8 cellular contexts compared by ENCODE assay signal in the genomic region with DNA sequence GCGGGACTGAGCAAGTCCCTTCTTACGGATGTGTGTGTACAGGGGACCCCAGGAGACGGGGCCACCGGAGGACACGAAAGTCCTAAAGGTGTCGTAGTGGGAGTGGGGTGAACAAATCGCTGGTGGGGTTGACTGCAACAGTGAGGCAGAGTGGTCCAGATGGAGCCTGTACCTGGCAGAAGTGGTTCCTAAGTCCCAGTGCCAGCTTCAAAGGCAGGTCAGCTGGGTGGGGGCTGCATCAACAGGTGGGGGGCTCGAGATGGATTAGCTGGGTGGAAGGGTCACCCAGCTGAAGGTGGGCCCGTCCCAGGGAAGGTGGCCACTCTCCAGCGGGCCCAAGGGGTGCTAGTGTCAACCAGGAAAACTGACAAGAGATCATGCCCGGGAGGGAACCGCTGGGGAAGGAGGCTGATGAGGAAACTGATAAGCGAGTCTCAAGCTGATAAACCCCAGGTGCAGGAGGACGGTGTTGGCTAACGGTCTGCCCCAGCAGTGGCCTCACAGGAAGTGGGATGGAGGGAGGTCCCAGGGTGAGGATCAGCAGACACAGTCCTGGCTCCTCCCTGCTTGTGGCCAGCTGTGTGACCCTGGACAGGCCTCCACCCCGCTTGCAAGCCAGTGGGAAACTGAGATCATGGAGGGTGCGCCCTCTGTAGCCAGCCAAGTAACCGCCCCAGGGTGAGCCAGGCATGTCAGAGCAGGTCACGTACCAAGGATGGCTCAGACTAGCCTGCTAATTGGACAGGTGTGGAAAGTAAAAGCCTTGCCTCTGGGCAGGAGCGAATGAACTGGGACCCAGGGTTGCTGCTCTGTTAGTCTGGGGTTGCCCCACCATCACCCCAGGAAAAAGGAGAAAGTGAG. TPM values are rescaled to one million over a fixed set of nuclear protein-coding genes. Genes with fewer than 3 reads are reported as not detected.
A peak's percentile ranks its signal among the peaks of the same experiment; 100 is the strongest.
DNase-seq lines count a peak whose midpoint lies in the region; ATAC-seq and TF ChIP-seq lines count a peak whose summit lies in the region.

No MANE protein-coding gene starts in this region.

- H3K27me3 ChIP-seq in ovary, result no peaks in the 10 kb centered on the region

- DNase-seq in A172 (ENCODE audit: low spot score) (peak; percentile 98), NCI-H510A treated with DMSO at 0.1 percent for 48 hours (lab: John Stamatoyannopoulos, UW) (peak; percentile 51), Right ventricle myocardium inferior (ENCODE audit: missing footprints) (peak; percentile 92), ovary (peak; percentile 73 to 85 (median 82)), KG1 (lab: John Stamatoyannopoulos, UW) (no peak)
- peak; percentile 14 for DNase-seq in activated effector memory CD4-positive, alpha-beta T cell treated with Interleukin-2 at 50 U/mL for 16 hours

- ATAC-seq in HG02678 (IDR thresholded peaks at IDR 0.05; ENCODE audit: unreplicated experiment) (peak; percentile 46), Right ventricle myocardium inferior (peak; percentile 74)

- no peak for TF ChIP-seq EP300 in ovary (IDR thresholded peaks at IDR 0.05)

- intact Hi-C loops in Right ventricle myocardium inferior (cut with DNase I) (loop anchor here (2.0 to 10.0 kb wide), 2 partner anchors 27 to 925 kb away; partner anchors contain the start of genes FBXL19 and ZNF267), ovary (cut with DNase I) (loop anchor here in 2 of 4 donors (2.0 to 10.0 kb wide), 2 partner anchors 27 to 165 kb away; partner anchors contain the start of genes FBXL19 (in 1 of the 2) and KAT8 (in 1 of the 2))

- 5 to 7% (median 6%) methylated on average over 17 to 20 of the region's 20 CpGs for whole genome bisulfite sequencing in ovary, 3 donors

- peak overlapping the region; percentile 88 for H3K4me3 ChIP-seq in ovary

- H3K4me1 ChIP-seq in ovary (ENCODE audit: insufficient read depth), result peaks cover 10% of the 10 kb centered on the region

- TF ChIP-seq CTCF in GM12872 (IDR thresholded peaks at IDR 0.05; ENCODE audit: insufficient read depth, low read depth, low read length), result peak; percentile 39
- TF ChIP-seq CTCF in ovary (IDR thresholded peaks at IDR 0.05), result no peak

- no peaks in the 10 kb centered on the region for H3K36me3 ChIP-seq in ovary

- peak; percentile 47 for TF ChIP-seq POLR2A in ovary (IDR thresholded peaks at IDR 0.05)

- H3K27ac ChIP-seq in ovary, result peak overlapping the region; percentile 69 to 87

- H3K9me3 ChIP-seq in ovary, result no peaks in the 10 kb centered on the region

RNA-seq across cellular contexts. Expression of gene ORAI3, which starts 1.0 kb away (rescaled TPM):
- total RNA-seq in A172 (2014; rRNA removed; shearing (Covaris generic)), result 46.4 and 50.8 TPM in 2 replicates
- total RNA-seq in Right ventricle myocardium inferior (11.4 TPM), ovary (10 to 100 TPM; 21.5 to 30.8 (median 24.1) TPM)
- polyA plus RNA-seq in ovary, result 10 to 100 TPM; 26.0 to 27.5 TPM

RNA-seq across cellular contexts. Expression of gene SETD1A, which starts 7.7 kb away (rescaled TPM):
- total RNA-seq in A172 (2014; rRNA removed; shearing (Covaris generic)), result 3.5 and 3.8 TPM in 2 replicates
- 9.4 TPM for total RNA-seq in Right ventricle myocardium inferior
- 10 to 100 TPM in 5 of 7 donors, 1 to 10 TPM in 2; 5.0 to 31.8 (median 24.9) TPM for total RNA-seq in ovary
- polyA plus RNA-seq in ovary, result 10 to 100 TPM in 1 of 2 donors, 1 to 10 TPM in 1; 5.8 to 17.1 TPM

RNA-seq across cellular contexts. Expression of gene FBXL19, which starts 26.5 kb away (rescaled TPM):
- 18.7 and 32.5 TPM in 2 replicates for total RNA-seq in A172 (2014; rRNA removed; shearing (Covaris generic))
- 6.3 TPM for total RNA-seq in Right ventricle myocardium inferior
- 10 to 100 TPM; 10.2 to 24.3 (median 15.4) TPM for total RNA-seq in ovary
- polyA plus RNA-seq in ovary, result 10 to 100 TPM in 1 of 2 donors, 1 to 10 TPM in 1; 1.6 to 12.4 TPM

RNA-seq across cellular contexts. Expression of gene HSD3B7, which starts 35.1 kb away (rescaled TPM):
- 30.4 and 33.8 TPM in 2 replicates for total RNA-seq in A172 (2014; rRNA removed; shearing (Covaris generic))
- total RNA-seq in Right ventricle myocardium inferior, result 7.0 TPM
- 10 to 100 TPM in 4 of 7 donors, 1 to 10 TPM in 3; 8.0 to 24.5 (median 10.5) TPM for total RNA-seq in ovary
- polyA plus RNA-seq in ovary, result 1 to 10 TPM; 3.9 to 8.0 TPM

RNA-seq across cellular contexts. Expression of gene CTF1, which starts 53.5 kb away (rescaled TPM):
- 1.9 and 2.3 TPM in 2 replicates for total RNA-seq in A172 (2014; rRNA removed; shearing (Covaris generic))
- total RNA-seq in Right ventricle myocardium inferior (8.7 TPM), ovary (10 to 100 TPM in 5 of 7 donors, 1 to 10 TPM in 2; 7.0 to 22.4 (median 14.4) TPM)
- polyA plus RNA-seq in ovary, result 10 to 100 TPM in 1 of 2 donors, 1 to 10 TPM in 1; 7.9 to 16.2 TPM
